Comparison of ENCODE assay signal across 13 cellular contexts in the genomic region with DNA sequence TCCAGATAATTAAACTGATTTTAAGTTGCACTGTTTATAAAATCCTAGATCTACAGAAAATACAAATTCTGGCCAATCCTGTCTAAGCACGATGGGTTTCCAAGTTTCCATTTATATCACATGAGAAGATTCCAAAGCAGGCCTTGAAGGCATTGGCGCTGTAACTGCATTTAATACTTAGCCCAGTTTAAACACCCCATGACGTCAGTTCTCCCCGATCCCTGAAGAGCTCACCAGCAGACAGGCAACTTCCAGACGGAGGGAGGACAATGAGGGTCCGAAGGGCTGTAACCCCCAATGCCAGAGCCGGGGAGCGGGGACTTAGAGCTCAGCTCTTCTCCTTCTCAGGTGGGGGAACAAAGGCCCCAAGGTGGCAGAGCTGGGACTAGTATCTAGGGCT.
DNase-seq lines count a peak whose midpoint lies in the region; ATAC-seq and TF ChIP-seq lines count a peak whose summit lies in the region.
"Had no signal": no experiment of that assay in that cellular context is flagged by ENCODE, and none has a peak within 500 bp of the region (broad histone marks: within the 10 kb centered on the region; RNA-seq: fewer than 3 reads in every experiment).

No MANE protein-coding gene starts in this region.

- TF ChIP-seq CTCF in Calu3 (IDR thresholded peaks at IDR 0.05; ENCODE audit: unreplicated experiment) = no peak
- no peak for TF ChIP-seq CTCF in glutamatergic neuron (IDR thresholded peaks at IDR 0.05; ENCODE audit: partially characterized antibody, unreplicated experiment)
- no peak for TF ChIP-seq CTCF in gastrocnemius medialis (IDR thresholded peaks at IDR 0.05 in 4 of 5, conservative IDR thresholded peaks at IDR 0.05 in 1 of 5)
- TF ChIP-seq CTCF in GM20000 (IDR thresholded peaks at IDR 0.05; ENCODE audit: extremely low read depth, missing control alignments) = no peak

- intact Hi-C loops in Calu3 (cut with micrococcal nuclease; ENCODE audit: unreplicated experiment) = no loop called here
- intact Hi-C loops in gastrocnemius medialis (cut with DNase I; ENCODE audit: low total_unique reads) = no loop called here

- H3K4me3 ChIP-seq in gastrocnemius medialis = no peak overlapping the region
- H3K4me3 ChIP-seq: mucosa of descending colon had no signal

- H3K27ac ChIP-seq in gastrocnemius medialis = peak overlapping the region; percentile 67 to 78 (median 78)

- H3K4me1 ChIP-seq in gastrocnemius medialis = peaks cover 38 to 64% of the 10 kb centered on the region in 2 donors

- no peaks in the 10 kb centered on the region for H3K36me3 ChIP-seq in gastrocnemius medialis

- no peak for ATAC-seq in gastrocnemius medialis
- ATAC-seq in GM18511 (IDR thresholded peaks at IDR 0.05; ENCODE audit: unreplicated experiment) = no peak
- ATAC-seq: mucosa of descending colon had no signal

- H3K27ac Mint-ChIP-seq in Calu3 (ENCODE audit: unreplicated experiment) = peak overlapping the region; percentile 57
- peak overlapping the region; percentile 94 for H3K27ac Mint-ChIP-seq in glutamatergic neuron (ENCODE audit: unreplicated experiment)

- H3K4me3 Mint-ChIP-seq in Calu3 (ENCODE audit: low read depth, unreplicated experiment) (no peak overlapping the region), glutamatergic neuron (ENCODE audit: unreplicated experiment) (peak overlapping the region; percentile 75)

- H3K27me3 Mint-ChIP-seq in Calu3 (ENCODE audit: unreplicated experiment) (no peaks in the 10 kb centered on the region), glutamatergic neuron (ENCODE audit: unreplicated experiment) (peaks cover 7% of the 10 kb centered on the region)

- peaks cover 81% of the 10 kb centered on the region for H3K4me1 Mint-ChIP-seq in Calu3 (ENCODE audit: low read depth, unreplicated experiment)
- peaks cover 59% of the 10 kb centered on the region for H3K4me1 Mint-ChIP-seq in glutamatergic neuron (ENCODE audit: low read depth, unreplicated experiment)

- DNase-seq in Calu3 (no peak), SK-MEL-5 (ENCODE audit: low read depth, low spot score) (peak; percentile 91), glutamatergic neuron (no peak), gastrocnemius medialis (no peak), NCI-H774 (lab: John Stamatoyannopoulos, UW) (no peak), GM20000 (ENCODE audit: low spot score) (no peak), AG20443 (ENCODE audit: low spot score) (no peak)
- DNase-seq: activated gamma-delta T cell treated with Interleukin-2 at 50 U/mL for 16 hours; mucosa of descending colon; NCI-H510A treated with DMSO at 0.1 percent for 48 hours; stimulated activated CD4-positive, alpha-beta T cell treated with anti-CD3 and anti-CD28 coated beads, Interleukin-15, amount 100 ng/mL, for 24 hours; stimulated activated naive CD4-positive, alpha-beta T cell had no signal

- no peak for TF ChIP-seq POLR2A in gastrocnemius medialis (IDR thresholded peaks at IDR 0.05)

- H3K36me3 Mint-ChIP-seq in Calu3 (ENCODE audit: insufficient read depth, unreplicated experiment) = peaks cover 17% of the 10 kb centered on the region
- no peaks in the 10 kb centered on the region for H3K36me3 Mint-ChIP-seq in glutamatergic neuron (ENCODE audit: unreplicated experiment)

- no peaks in the 10 kb centered on the region for H3K27me3 ChIP-seq in gastrocnemius medialis

- CTCF ChIA-PET in Calu3 (lab: Charles Lee) = no interaction called here

- BruUV-seq in Calu3 (replicated peaks; lab: Mats Ljungman, UMichigan) = no TSS peak

- H3K9me3 Mint-ChIP-seq in Calu3 (ENCODE audit: low read depth, unreplicated experiment) (no peaks in the 10 kb centered on the region), glutamatergic neuron (ENCODE audit: unreplicated experiment) (peaks cover 6% of the 10 kb centered on the region)

- no peaks in the 10 kb centered on the region for H3K9me3 ChIP-seq in gastrocnemius medialis
- H3K9me3 ChIP-seq: mucosa of descending colon had no signal

- in situ Hi-C loops in SK-MEL-5 (cut with HindIII; ENCODE audit: low pct_unique_long_range_greater_than_20kb, low sequenced_read_pairs) = no loop called here
- in situ Hi-C loops in gastrocnemius medialis (cut with MboI; ENCODE audit: low sequenced_read_pairs in 4 of 4) = loop anchor here in 1 of 4 donors (10.0 kb wide), 1 partner anchor 101 kb away; no protein-coding TSS in a partner anchor
